Comparison of ENCODE assay signal across 8 cellular contexts in genomic region chr16:29260683-29261426, GRCh38.
DNase-seq lines count a peak whose midpoint lies in the region; FAIRE-seq and TF ChIP-seq lines count a peak whose summit lies in the region.
"Not testable (repeated sequence)": the region's sequence is repeated elsewhere in the genome, so short reads cannot be mapped to it uniquely, and the experiment has no call there.

No MANE protein-coding gene starts in this region.

- in situ Hi-C loops in GM23248 (cut with MboI): not testable (repeated sequence)

- not testable (repeated sequence) for H3F3A ChIP-seq in GM23248 (ENCODE audit: insufficient read depth)

- not testable (repeated sequence) for H3K4me2 ChIP-seq in GM23248 (ENCODE audit: unreplicated experiment)

- peak overlapping the region; percentile 35 for H3K27ac Mint-ChIP-seq in neural crest cell (ENCODE audit: unreplicated experiment)

- H3K4me3 ChIP-seq in GM23248; breast epithelium; left ventricle myocardium inferior; small intestine (ENCODE audit: low read depth in 1 of 2, low read length in 2 of 2); vagina: not testable (repeated sequence)
- peak overlapping the region; percentile 36 to 59 (median 52) for H3K4me3 ChIP-seq in liver (ENCODE audit: low read depth in 1 of 3, low read length in 3 of 3)

- TF ChIP-seq RAD21 in liver (IDR thresholded peaks at IDR 0.05): not testable (repeated sequence)

- peak overlapping the region; percentile 52 for H3K9ac ChIP-seq in GM23248
- peak overlapping the region; percentile 94 to 95 for H3K9ac ChIP-seq in liver (ENCODE audit: low read depth in 1 of 2, low read length in 2 of 2)

- H3K4me3 Mint-ChIP-seq in neural crest cell: not testable (repeated sequence)

- not testable (repeated sequence) for H3K9me3 ChIP-seq in GM23248 (ENCODE audit: low read depth); breast epithelium; left ventricle myocardium inferior (replicated peaks); liver (ENCODE audit: control insufficient read depth in 4 of 4, low read length in 3 of 4); small intestine (ENCODE audit: control insufficient read depth, low read depth); vagina

- intact Hi-C loops in breast epithelium (cut with DNase I; ENCODE audit: low total_unique reads); left ventricle myocardium inferior (cut with micrococcal nuclease); vagina (cut with DNase I): not testable (repeated sequence)

- H3K4me1 Mint-ChIP-seq in neural crest cell: not testable (repeated sequence)

- H3K27me3 ChIP-seq in GM23248 (replicated peaks; ENCODE audit: insufficient read depth); breast epithelium; left ventricle myocardium inferior (ENCODE audit: low read depth); liver (ENCODE audit: control insufficient read depth in 4 of 4, insufficient read depth in 4 of 4, low read length in 3 of 4); small intestine (ENCODE audit: control insufficient read depth in 2 of 2, insufficient read depth in 2 of 2, low read length in 2 of 2); vagina: not testable (repeated sequence)

- TF ChIP-seq CTCF in breast epithelium (IDR thresholded peaks at IDR 0.05); left ventricle myocardium inferior (IDR thresholded peaks at IDR 0.05; ENCODE audit: borderline replicate concordance); liver (IDR thresholded peaks at IDR 0.05; ENCODE audit: low read depth, low read length, missing input control); neural crest cell (conservative IDR thresholded peaks at IDR 0.05); vagina (IDR thresholded peaks at IDR 0.05): not testable (repeated sequence)

- H3K9me2 ChIP-seq in GM23248 (ENCODE audit: insufficient read depth): not testable (repeated sequence)

- H3K27me3 Mint-ChIP-seq in neural crest cell (ENCODE audit: low read depth): not testable (repeated sequence)

- peak; percentile 41 for FAIRE-seq in TTC549 (lab: Jason Lieb, UNC)
- FAIRE-seq in small intestine (lab: Jason Lieb, UNC): not testable (repeated sequence)

- not testable (repeated sequence) for DNase-seq in GM23248; breast epithelium (ENCODE audit: low spot score in 2 of 2); left ventricle myocardium inferior; neural crest cell (ENCODE audit: low read depth, low spot score); small intestine
- peak in 1 of 2 donors; percentile 28 for DNase-seq in vagina (ENCODE audit: extremely low spot score in 2 of 2)

- not testable (repeated sequence) for H3K36me3 ChIP-seq in GM23248 (ENCODE audit: low read depth); breast epithelium; left ventricle myocardium inferior; liver (ENCODE audit: control insufficient read depth in 4 of 4, insufficient read depth in 3 of 4, low read depth in 1 of 4, low read length in 3 of 4); small intestine (ENCODE audit: control insufficient read depth in 2 of 2, insufficient read depth in 2 of 2, low read length in 2 of 2); vagina

- H3K9me3 Mint-ChIP-seq in neural crest cell: not testable (repeated sequence)

- not testable (repeated sequence) for H3K79me2 ChIP-seq in GM23248 (ENCODE audit: insufficient read depth)

- H4K20me1 ChIP-seq in GM23248 (ENCODE audit: insufficient read depth): not testable (repeated sequence)

- H3K36me3 Mint-ChIP-seq in neural crest cell (ENCODE audit: low read depth): not testable (repeated sequence)

- TF ChIP-seq POLR2A in breast epithelium (IDR thresholded peaks at IDR 0.05); vagina (IDR thresholded peaks at IDR 0.05): not testable (repeated sequence)

- H3K27ac ChIP-seq in GM23248 (peak overlapping the region; percentile 33; the same call in 1 of the 2 replicates), breast epithelium (peak overlapping the region; percentile 36 to 86), left ventricle myocardium inferior (replicated peaks) (peak overlapping the region; percentile 59), liver (ENCODE audit: low read depth in 1 of 2, low read length in 2 of 2) (peak overlapping the region; percentile 94 to 96), small intestine (ENCODE audit: low read depth in 1 of 2, low read length in 1 of 2) (peak overlapping the region; percentile 55 to 78), vagina (peak overlapping the region; percentile 74)

- H3K4me1 ChIP-seq in GM23248 (ENCODE audit: insufficient read depth) (peaks cover 34% of the 10 kb centered on the region), left ventricle myocardium inferior (peaks cover 34% of the 10 kb centered on the region), liver (ENCODE audit: control insufficient read depth in 4 of 4, insufficient read depth in 4 of 4, low read length in 3 of 4) (peaks cover 2 to 34% (median 8%) of the 10 kb centered on the region in 4 donors), vagina (peaks cover 44% of the 10 kb centered on the region)
- H3K4me1 ChIP-seq in breast epithelium; small intestine (ENCODE audit: control insufficient read depth in 2 of 2, insufficient read depth in 1 of 2, low read depth in 1 of 2, low read length in 1 of 2): not testable (repeated sequence)

- WGBS in GM23248 (ENCODE audit: low coverage in 1 of 2, low lambda C conversion rate in 2 of 2, missing lambda C conversion rate in 2 of 2), 2 experiments: 88% methylated on average over 19 to 25 of the region's 25 CpGs
- WGBS in liver: 46% methylated on average over 24 of the region's 25 CpGs
- WGBS in small intestine, 3 donors: 68 to 81% (median 74%) methylated on average over 19 to 25 of the region's 25 CpGs

- H2AFZ ChIP-seq in GM23248: not testable (repeated sequence)

TF ChIP-seq in liver, 16 proteins besides CTCF, POLR2A, EP300 and RAD21:
- TF ChIP-seq HNF4A (conservative IDR thresholded peaks at IDR 0.05): peak; percentile 8 to 49
TF ChIP-seq in liver: peak in this region for 1; not testable (repeated sequence) for 15.

Comparison
In these comparisons a context has a peak if more than half of its experiments do, and no peak if none do; other contexts are left out.
1. H3K27ac ChIP-seq: peak in every context shown above with its lines; median percentile 95 in liver; 74 in vagina; 66 in small intestine; 61 in breast epithelium; 59 in left ventricle myocardium inferior; 33 in GM23248.